Comparison of ENCODE assay signal across 17 cellular contexts in the genomic region with DNA sequence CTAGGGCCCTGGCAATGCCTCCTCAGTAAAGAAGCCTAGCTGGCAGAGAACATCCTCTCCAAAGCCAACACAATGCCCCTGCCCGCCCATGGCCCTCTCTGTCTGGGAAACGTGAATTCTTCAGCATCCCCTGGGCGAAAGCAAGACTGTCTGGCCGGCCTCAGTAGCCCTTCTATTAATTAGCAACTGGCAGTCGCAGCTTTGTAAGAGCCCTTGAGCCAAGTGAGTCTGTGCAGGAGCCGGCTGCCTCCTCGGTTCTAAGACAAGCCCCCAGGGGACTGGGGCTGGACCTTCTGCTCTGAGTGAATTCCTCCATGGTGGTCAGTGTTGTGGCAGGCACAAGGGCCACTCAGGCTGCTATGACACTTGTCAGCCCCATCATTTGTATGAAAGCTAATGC. TPM values are rescaled to one million over a fixed set of nuclear protein-coding genes. Genes with fewer than 3 reads are reported as not detected.
DNase-seq lines count a peak whose midpoint lies in the region; ATAC-seq and TF ChIP-seq lines count a peak whose summit lies in the region.
"Had no signal": no experiment of that assay in that cellular context is flagged by ENCODE, and none has a peak within 500 bp of the region (broad histone marks: within the 10 kb centered on the region; RNA-seq: fewer than 3 reads in every experiment).

No MANE protein-coding gene starts in this region.

- no peaks in the 10 kb centered on the region for H3K9me3 Mint-ChIP-seq in chondrocyte (ENCODE audit: low read depth)
- H3K9me3 Mint-ChIP-seq: CD8-positive, alpha-beta T cell; HFFc6 had no signal

- TF ChIP-seq CTCF in chondrocyte (IDR thresholded peaks at IDR 0.05), result no peak

- no peak overlapping the region for H3K27ac Mint-ChIP-seq in chondrocyte (ENCODE audit: unreplicated experiment)
- H3K27ac Mint-ChIP-seq: B cell; CD4-positive, CD25-positive, alpha-beta regulatory T cell; CD8-positive, alpha-beta T cell; HFFc6 had no signal

- H3K4me3 Mint-ChIP-seq in chondrocyte (ENCODE audit: unreplicated experiment), result no peak overlapping the region
- H3K4me3 Mint-ChIP-seq: B cell; CD4-positive, CD25-positive, alpha-beta regulatory T cell; CD8-positive, alpha-beta T cell; HFFc6 had no signal

- H3K4me1 Mint-ChIP-seq in chondrocyte (ENCODE audit: low read depth), result no peaks in the 10 kb centered on the region
- H3K4me1 Mint-ChIP-seq: B cell; CD4-positive, CD25-positive, alpha-beta regulatory T cell had no signal

- no peak for ATAC-seq in HG02678 (IDR thresholded peaks at IDR 0.05; ENCODE audit: unreplicated experiment)
- ATAC-seq: CD8-positive, alpha-beta T cell; GM12878 had no signal

- peaks cover 85% of the 10 kb centered on the region for H3K27me3 Mint-ChIP-seq in chondrocyte (ENCODE audit: low read depth)

- DNase-seq in Ammon's horn (ENCODE audit: low spot score) (peak; percentile 68), ELF-1 (ENCODE audit: low read depth, low spot score) (peak; percentile 77), globus pallidus (ENCODE audit: low spot score) (peak; percentile 18), islet precursor cell (peak; percentile 72), chondrocyte (ENCODE audit: low spot score) (no peak), NK-92 (lab: John Stamatoyannopoulos, UW; ENCODE audit: unreplicated experiment) (no peak), NCI-H2196 (lab: John Stamatoyannopoulos, UW; ENCODE audit: unreplicated experiment) (no peak)
- DNase-seq: Caco-2; CD4-positive, CD25-positive, alpha-beta regulatory T cell; CD8-positive, alpha-beta T cell; DMS153; DND-41; GDM1; HFFc6 had no signal

- no peaks in the 10 kb centered on the region for H3K36me3 Mint-ChIP-seq in chondrocyte (ENCODE audit: low read depth)
- H3K36me3 Mint-ChIP-seq: CD4-positive, CD25-positive, alpha-beta regulatory T cell; CD8-positive, alpha-beta T cell had no signal

RNA-seq across cellular contexts. Expression of gene HCN4, which starts 7.4 kb away (rescaled TPM):
- total RNA-seq in chondrocyte, result 0.05 TPM in 2 of 3 replicates, not detected in the other
- total RNA-seq: B cell; CD4-positive, CD25-positive, alpha-beta regulatory T cell; CD8-positive, alpha-beta T cell; HFFc6 had no signal

Comparison
In these comparisons a context has a peak if more than half of its experiments do, and no peak if none do; other contexts are left out.
1. DNase-seq: peak in Ammon's horn (single experiment), ELF-1 (single experiment), globus pallidus (single experiment) and islet precursor cell (single experiment); none in chondrocyte (single experiment), NK-92 (single experiment) and NCI-H2196 (single experiment).